In genomic region chr9:3989915-3990314, GRCh38 we compare ENCODE assay signal across 26 cellular contexts.
"Had no signal": no experiment of that assay in that cellular context is flagged by ENCODE, and none has a peak within 500 bp of the region (broad histone marks: within the 10 kb centered on the region; RNA-seq: fewer than 3 reads in every experiment).

No MANE protein-coding gene starts in this region.

- H3K4me2 ChIP-seq: neural progenitor cell had no signal

- H3K4me3 ChIP-seq: neural progenitor cell, ovary, psoas muscle, right lobe of liver, sigmoid colon, suprapubic skin, testis, tibial artery, transverse colon, upper lobe of right lung, uterus had no signal

- DNase-seq: naive thymus-derived CD8-positive, alpha-beta T cell; nephron progenitor cell; occipital lobe; ovary; posterior cingulate gyrus; psoas muscle; right cardiac atrium; right lobe of liver; sigmoid colon; small intestine; stimulated activated CD4-positive, alpha-beta T cell treated with anti-CD3 and anti-CD28 coated beads, Interleukin-15, amount 100 ng/mL, for 24 hours; stimulated activated CD4-positive, alpha-beta T cell treated with anti-CD3 and anti-CD28 coated beads, Interleukin-4, amount 100 ng/mL, for 1 hour; stimulated activated CD4-positive, alpha-beta T cell treated with anti-CD3 and anti-CD28 coated beads, Interleukin-4, amount 100 ng/mL, for 4 hours; stimulated activated CD8-positive, alpha-beta memory T cell treated with anti-CD3 and anti-CD28 coated beads, Interleukin-4, amount 100 ng/mL, for 48 hours; stimulated activated naive CD4-positive, alpha-beta T cell; stimulated activated naive CD8-positive, alpha-beta T cell treated with anti-CD3 and anti-CD28 coated beads, Interleukin-15, amount 100 ng/mL, for 72 hours; stimulated activated naive CD8-positive, alpha-beta T cell treated with anti-CD3 and anti-CD28 coated beads, Interleukin-15, Interleukin-2, amounts not matched to agents 100 U/mL and 50 U/mL, for 24 hours; substantia nigra; testis; tibial artery; transverse colon; upper lobe of right lung; uterus had no signal

- H3K36me3 ChIP-seq: neural progenitor cell, ovary, right lobe of liver, sigmoid colon, suprapubic skin, tibial artery, transverse colon, upper lobe of right lung, uterus had no signal

- H3K27me3 ChIP-seq: neural progenitor cell, ovary, right lobe of liver, sigmoid colon, suprapubic skin, testis, tibial artery, transverse colon, upper lobe of right lung, uterus had no signal

- H2AFZ ChIP-seq: neural progenitor cell, parathyroid adenoma had no signal

- FAIRE-seq: small intestine had no signal

- H3K9me3 ChIP-seq: ovary, psoas muscle, right lobe of liver, sigmoid colon, suprapubic skin, testis, tibial artery, transverse colon, upper lobe of right lung, uterus had no signal

- H3K9ac ChIP-seq: neural progenitor cell, parathyroid adenoma had no signal

- H3K4me1 ChIP-seq: parathyroid adenoma, psoas muscle, right lobe of liver, sigmoid colon, suprapubic skin, upper lobe of right lung, uterus had no signal

- H3K27ac ChIP-seq: neural progenitor cell, ovary, parathyroid adenoma, psoas muscle, right lobe of liver, sigmoid colon, suprapubic skin, testis, tibial artery, transverse colon, upper lobe of right lung, uterus had no signal
